11 cellular contexts compared by ENCODE assay signal in the genomic region with DNA sequence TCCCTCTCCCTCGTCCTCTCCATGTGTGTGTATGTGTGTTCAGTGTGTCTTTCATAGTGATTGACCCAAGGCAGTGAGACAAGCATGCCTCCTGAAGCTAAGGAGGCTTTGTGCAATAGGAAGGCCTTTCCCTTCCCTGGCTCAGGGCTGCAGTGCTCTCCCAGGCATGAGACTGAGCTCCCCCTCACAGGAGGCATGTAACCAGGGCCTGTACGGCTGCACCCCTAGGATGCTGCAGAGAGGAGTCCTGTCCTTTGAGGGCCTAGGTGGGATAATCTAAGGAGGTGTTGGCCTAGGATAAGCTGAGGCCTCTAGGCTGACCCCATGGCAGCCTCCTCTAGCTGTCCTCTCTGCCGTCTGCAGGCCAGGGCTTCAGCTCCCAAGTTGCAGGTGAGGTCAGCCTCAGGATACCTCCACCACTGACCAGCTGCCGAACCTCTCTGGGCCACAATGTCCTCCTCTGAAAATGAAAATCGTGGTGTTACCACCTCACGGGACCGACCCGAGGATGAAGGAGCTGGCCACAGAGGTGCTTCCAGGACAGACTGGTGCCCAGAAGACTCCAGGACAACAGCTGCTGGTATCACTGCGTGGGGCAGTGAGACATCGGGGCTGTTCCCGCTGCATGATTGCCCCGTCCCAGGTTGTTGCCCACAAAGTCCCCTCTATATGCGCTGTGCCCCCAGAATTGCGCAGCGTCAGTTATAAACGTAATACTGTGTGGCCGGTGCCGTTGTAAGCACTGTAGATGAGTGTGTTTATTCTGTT.
"Had no signal": no experiment of that assay in that cellular context is flagged by ENCODE, and none has a peak within 500 bp of the region (broad histone marks: within the 10 kb centered on the region; RNA-seq: fewer than 3 reads in every experiment).

No MANE protein-coding gene starts in this region.

- H3K4me1 ChIP-seq: foreskin keratinocyte had no signal

- H3K9me3 Mint-ChIP-seq: activated naive CD8-positive, alpha-beta T cell treated with anti-CD3 and anti-CD28 coated beads, Interleukin-2, amount 10 ng/mL, durations not matched to agents 7 days and 5 days; activated T-cell treated with anti-CD3 and anti-CD28 coated beads, Interleukin-2, amount 50 U/mL, for 4 hours; type B pancreatic cell had no signal

- H3K36me3 ChIP-seq: heart left ventricle, suprapubic skin had no signal

- H3K9me3 ChIP-seq: suprapubic skin had no signal

- H3K4me3 ChIP-seq: heart left ventricle, suprapubic skin had no signal

- H3K4me3 Mint-ChIP-seq: activated CD8-positive, alpha-beta memory T cell treated with anti-CD3 and anti-CD28 coated beads, Interleukin-2, amount 10 ng/mL, durations not matched to agents 7 days and 5 days; activated naive CD8-positive, alpha-beta T cell treated with anti-CD3 and anti-CD28 coated beads, Interleukin-2, amount 10 ng/mL, durations not matched to agents 7 days and 5 days; nephron progenitor cell; type B pancreatic cell had no signal

- DNase-seq: foreskin keratinocyte, kidney, mesendoderm, nephron progenitor cell had no signal

- FAIRE-seq: kidney had no signal

- H3K36me3 Mint-ChIP-seq: activated CD8-positive, alpha-beta memory T cell treated with anti-CD3 and anti-CD28 coated beads, Interleukin-2, amount 10 ng/mL, durations not matched to agents 7 days and 5 days; activated naive CD8-positive, alpha-beta T cell treated with anti-CD3 and anti-CD28 coated beads, Interleukin-2, amount 10 ng/mL, durations not matched to agents 7 days and 5 days; type B pancreatic cell had no signal

- ATAC-seq: activated CD8-positive, alpha-beta memory T cell treated with anti-CD3 and anti-CD28 coated beads, Interleukin-2, amount 10 ng/mL, durations not matched to agents 7 days and 5 days; heart left ventricle had no signal

- H3K27ac Mint-ChIP-seq: activated CD8-positive, alpha-beta memory T cell treated with anti-CD3 and anti-CD28 coated beads, Interleukin-2, amount 10 ng/mL, durations not matched to agents 7 days and 5 days; activated naive CD8-positive, alpha-beta T cell treated with anti-CD3 and anti-CD28 coated beads, Interleukin-2, amount 10 ng/mL, durations not matched to agents 7 days and 5 days; nephron progenitor cell; type B pancreatic cell; WTC11 had no signal

- H3K27ac ChIP-seq: foreskin keratinocyte, heart left ventricle, suprapubic skin had no signal
